ENCODE assay signal across 8 cellular contexts in the genomic region with DNA sequence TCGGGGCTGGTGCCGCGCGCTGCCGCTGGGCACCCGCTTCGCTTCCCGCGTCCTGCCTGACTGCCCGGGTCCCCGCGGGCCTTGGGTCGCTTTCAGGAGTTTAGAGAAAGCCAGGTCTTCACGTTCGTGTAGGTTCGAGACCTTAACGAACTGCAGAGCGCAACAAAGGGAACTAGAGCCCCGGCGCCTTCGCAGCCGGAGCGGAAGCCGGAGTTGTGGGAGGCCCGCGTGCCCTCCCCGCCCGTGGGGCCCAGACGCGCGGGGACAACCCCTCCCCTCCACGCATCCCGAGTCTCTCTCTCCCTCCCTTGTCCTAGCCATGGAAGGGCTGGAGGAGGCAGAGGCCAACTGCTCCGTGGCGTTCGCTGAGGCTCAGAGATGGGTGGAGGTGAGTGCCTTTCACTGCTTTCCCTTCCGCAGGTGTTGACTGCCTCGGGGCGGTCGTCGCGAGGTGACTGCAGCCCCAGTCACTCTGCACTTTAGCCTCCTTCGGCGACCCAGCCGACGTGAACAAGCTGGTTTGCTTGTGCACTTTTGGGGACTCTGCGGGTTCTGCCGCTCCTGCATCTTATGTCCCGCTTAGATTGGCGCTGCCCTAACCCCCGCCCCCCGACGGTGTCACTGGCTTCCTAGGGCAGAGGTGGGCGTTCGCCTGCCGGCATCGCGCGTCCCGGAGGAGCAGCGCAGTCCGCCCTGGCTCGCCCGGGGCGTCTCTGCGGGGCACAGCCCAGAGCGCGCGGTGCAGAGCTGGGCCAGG. TPM values are rescaled to one million over a fixed set of nuclear protein-coding genes. Genes with fewer than 3 reads are reported as not detected.
DNase-seq lines count a peak whose midpoint lies in the region; ATAC-seq and TF ChIP-seq lines count a peak whose summit lies in the region.

No MANE protein-coding gene starts in this region.

- H3K9me3 Mint-ChIP-seq in activated CD8-positive, alpha-beta T cell treated with anti-CD3 and anti-CD28 coated beads, Interleukin-2, amount 10 ng/mL, durations not matched to agents 7 days and 5 days (ENCODE audit: insufficient read depth) = no peaks in the 10 kb centered on the region
- H3K9me3 Mint-ChIP-seq in endothelial cell (ENCODE audit: unreplicated experiment) = no peaks in the 10 kb centered on the region
- no peaks in the 10 kb centered on the region for H3K9me3 Mint-ChIP-seq in stimulated activated naive CD8-positive, alpha-beta T cell treated with anti-CD3 and anti-CD28 coated beads, Interleukin-15, amount 100 ng/mL, for 72 hours

- no peaks in the 10 kb centered on the region for H3K36me3 ChIP-seq in mucosa of stomach (ENCODE audit: control insufficient read depth, insufficient read depth, low read length)

- H3K9ac ChIP-seq in mucosa of stomach (ENCODE audit: low read length) = peak overlapping the region; percentile 58

- peak overlapping the region; percentile 74 for H3K4me3 Mint-ChIP-seq in activated CD8-positive, alpha-beta T cell treated with anti-CD3 and anti-CD28 coated beads, Interleukin-2, amount 10 ng/mL, durations not matched to agents 7 days and 5 days
- H3K4me3 Mint-ChIP-seq in endothelial cell (ENCODE audit: unreplicated experiment) = no peak overlapping the region
- H3K4me3 Mint-ChIP-seq in stimulated activated naive CD8-positive, alpha-beta T cell treated with anti-CD3 and anti-CD28 coated beads, Interleukin-15, amount 100 ng/mL, for 72 hours = peak overlapping the region; percentile 82 to 85

- POLR2A ChIA-PET in activated CD8-positive, alpha-beta T cell treated with anti-CD3 and anti-CD28 coated beads, Interleukin-2, amount 10 ng/mL, durations not matched to agents 7 days and 5 days (lab: Charles Lee) = no interaction called here

- peaks cover 3% of the 10 kb centered on the region for H3K4me1 ChIP-seq in mucosa of stomach (ENCODE audit: control insufficient read depth, insufficient read depth, low read length)

- ATAC-seq in HG02759 (IDR thresholded peaks at IDR 0.05; ENCODE audit: unreplicated experiment) = peak; percentile 52
- ATAC-seq in activated CD8-positive, alpha-beta T cell treated with anti-CD3 and anti-CD28 coated beads, Interleukin-2, amount 10 ng/mL, durations not matched to agents 7 days and 5 days = peak; percentile 68
- peak; percentile 65 for ATAC-seq in stimulated activated naive CD8-positive, alpha-beta T cell treated with anti-CD3 and anti-CD28 coated beads, Interleukin-15, amount 100 ng/mL, for 72 hours

- H3K36me3 Mint-ChIP-seq in activated CD8-positive, alpha-beta T cell treated with anti-CD3 and anti-CD28 coated beads, Interleukin-2, amount 10 ng/mL, durations not matched to agents 7 days and 5 days (ENCODE audit: low read depth) = no peaks in the 10 kb centered on the region
- no peaks in the 10 kb centered on the region for H3K36me3 Mint-ChIP-seq in endothelial cell (ENCODE audit: low read depth, unreplicated experiment)

- H3K4me1 Mint-ChIP-seq in activated CD8-positive, alpha-beta T cell treated with anti-CD3 and anti-CD28 coated beads, Interleukin-2, amount 10 ng/mL, durations not matched to agents 7 days and 5 days (ENCODE audit: low read depth) = peaks cover 15% of the 10 kb centered on the region
- H3K4me1 Mint-ChIP-seq in endothelial cell (ENCODE audit: unreplicated experiment) = peaks cover 20% of the 10 kb centered on the region
- H3K4me1 Mint-ChIP-seq in stimulated activated naive CD8-positive, alpha-beta T cell treated with anti-CD3 and anti-CD28 coated beads, Interleukin-15, amount 100 ng/mL, for 72 hours = peaks cover 9% of the 10 kb centered on the region

- DNase-seq in DMS153 treated with DMSO at 0.1 percent for 48 hours (lab: John Stamatoyannopoulos, UW; ENCODE audit: unreplicated experiment) (peak; percentile 15), DMS153 (lab: John Stamatoyannopoulos, UW) (no peak), NCI-H1105 treated with DMSO at 0.1 percent for 48 hours (lab: John Stamatoyannopoulos, UW) (peak; percentile 23), endothelial cell (ENCODE audit: low spot score) (peak; percentile 39)
- DNase-seq in activated CD8-positive, alpha-beta T cell treated with anti-CD3 and anti-CD28 coated beads, Interleukin-2, amount 10 ng/mL, durations not matched to agents 7 days and 5 days = peak; percentile 57
- peak; percentile 44 to 53 for DNase-seq in stimulated activated naive CD8-positive, alpha-beta T cell treated with anti-CD3 and anti-CD28 coated beads, Interleukin-15, amount 100 ng/mL, for 72 hours

- H3K9me3 ChIP-seq in mucosa of stomach (ENCODE audit: control insufficient read depth, low read length) = no peaks in the 10 kb centered on the region

- peaks cover 16% of the 10 kb centered on the region for H3K27me3 Mint-ChIP-seq in activated CD8-positive, alpha-beta T cell treated with anti-CD3 and anti-CD28 coated beads, Interleukin-2, amount 10 ng/mL, durations not matched to agents 7 days and 5 days (ENCODE audit: low read depth)
- peaks cover 10% of the 10 kb centered on the region for H3K27me3 Mint-ChIP-seq in endothelial cell (ENCODE audit: unreplicated experiment)
- peaks cover 33% of the 10 kb centered on the region for H3K27me3 Mint-ChIP-seq in stimulated activated naive CD8-positive, alpha-beta T cell treated with anti-CD3 and anti-CD28 coated beads, Interleukin-15, amount 100 ng/mL, for 72 hours

- peak overlapping the region; percentile 63 for H3K27ac Mint-ChIP-seq in activated CD8-positive, alpha-beta T cell treated with anti-CD3 and anti-CD28 coated beads, Interleukin-2, amount 10 ng/mL, durations not matched to agents 7 days and 5 days
- no peak overlapping the region for H3K27ac Mint-ChIP-seq in endothelial cell (ENCODE audit: unreplicated experiment)
- peak overlapping the region in 1 of 2 donors; percentile 40 for H3K27ac Mint-ChIP-seq in stimulated activated naive CD8-positive, alpha-beta T cell treated with anti-CD3 and anti-CD28 coated beads, Interleukin-15, amount 100 ng/mL, for 72 hours

- peaks cover 9% of the 10 kb centered on the region for H3K27me3 ChIP-seq in mucosa of stomach (ENCODE audit: control insufficient read depth, insufficient read depth, low read length)

- H3K4me3 ChIP-seq in mucosa of stomach (ENCODE audit: low read length) = peak overlapping the region; percentile 44

- TF ChIP-seq CTCF in endothelial cell (IDR thresholded peaks at IDR 0.05; ENCODE audit: unreplicated experiment) = no peak

- CTCF ChIA-PET in activated CD8-positive, alpha-beta T cell treated with anti-CD3 and anti-CD28 coated beads, Interleukin-2, amount 10 ng/mL, durations not matched to agents 7 days and 5 days (lab: Charles Lee) = interaction anchor here (1.2 kb wide), 1 partner anchor 154 kb away, joined by 4 read pairs; a partner anchor contains a TSS

RNA-seq across cellular contexts. Expression of a gene that starts 0.4 kb away (rescaled TPM):
- total RNA-seq in activated CD8-positive, alpha-beta T cell treated with anti-CD3 and anti-CD28 coated beads, Interleukin-2, amount 10 ng/mL, durations not matched to agents 7 days and 5 days = 10 to 100 TPM; 12.5 to 13.8 TPM
- 5.7 TPM for total RNA-seq in endothelial cell (ENCODE audit: unreplicated experiment)
